In the genomic region with DNA sequence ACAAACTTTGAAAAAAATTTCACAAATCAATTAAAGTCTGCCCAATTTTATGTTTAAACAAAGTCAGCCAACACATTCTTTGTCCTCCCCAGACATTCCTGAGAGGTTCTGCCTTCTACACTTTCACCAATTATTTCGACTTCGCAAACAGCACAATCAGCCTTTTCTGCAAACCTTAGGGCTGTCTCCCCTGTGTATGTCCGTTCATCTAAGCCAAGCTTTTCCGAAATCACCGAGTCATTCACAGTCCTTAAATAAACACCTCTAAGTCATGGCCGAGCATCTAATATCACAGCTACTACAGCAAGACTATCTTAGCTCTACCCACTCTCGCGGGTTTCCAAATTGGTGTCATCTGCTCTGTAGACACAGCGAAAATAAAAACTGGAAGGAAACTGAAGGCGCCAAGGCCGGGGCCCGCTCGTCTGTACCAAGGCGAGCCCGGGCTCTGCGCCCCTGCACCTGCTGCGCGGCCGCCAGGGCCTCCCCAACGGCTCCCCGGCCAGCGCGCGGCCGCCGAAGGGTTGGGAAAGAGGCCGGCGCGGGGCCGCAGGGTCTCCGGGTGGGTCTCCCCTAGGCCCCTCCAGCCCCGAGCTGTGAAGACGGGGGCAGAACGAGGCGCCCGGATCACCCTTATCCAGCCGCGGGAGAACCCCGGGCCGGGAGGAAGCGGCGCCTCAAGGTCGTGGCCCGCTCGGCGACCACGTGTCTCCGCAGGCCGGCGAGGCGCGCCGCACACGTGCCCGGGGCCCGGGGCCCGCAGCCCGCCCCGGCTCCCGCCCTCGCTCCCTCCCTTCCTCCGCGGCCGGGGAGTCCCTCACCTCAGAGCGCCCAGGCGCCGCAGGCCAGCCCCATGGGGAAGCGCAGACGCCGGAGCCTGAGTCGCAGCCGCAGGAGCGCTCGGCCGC, we compare ENCODE assay signal across 1 cellular context.
A peak's percentile ranks its signal among the peaks of the same experiment; 100 is the strongest.
TF ChIP-seq lines count a peak whose summit lies in the region.

No MANE protein-coding gene starts in this region.

TF ChIP-seq in GM12878, 131 proteins besides CTCF, POLR2A, EP300 and RAD21 (continued from another document and continues in another):
- TF ChIP-seq, protein P1, sequence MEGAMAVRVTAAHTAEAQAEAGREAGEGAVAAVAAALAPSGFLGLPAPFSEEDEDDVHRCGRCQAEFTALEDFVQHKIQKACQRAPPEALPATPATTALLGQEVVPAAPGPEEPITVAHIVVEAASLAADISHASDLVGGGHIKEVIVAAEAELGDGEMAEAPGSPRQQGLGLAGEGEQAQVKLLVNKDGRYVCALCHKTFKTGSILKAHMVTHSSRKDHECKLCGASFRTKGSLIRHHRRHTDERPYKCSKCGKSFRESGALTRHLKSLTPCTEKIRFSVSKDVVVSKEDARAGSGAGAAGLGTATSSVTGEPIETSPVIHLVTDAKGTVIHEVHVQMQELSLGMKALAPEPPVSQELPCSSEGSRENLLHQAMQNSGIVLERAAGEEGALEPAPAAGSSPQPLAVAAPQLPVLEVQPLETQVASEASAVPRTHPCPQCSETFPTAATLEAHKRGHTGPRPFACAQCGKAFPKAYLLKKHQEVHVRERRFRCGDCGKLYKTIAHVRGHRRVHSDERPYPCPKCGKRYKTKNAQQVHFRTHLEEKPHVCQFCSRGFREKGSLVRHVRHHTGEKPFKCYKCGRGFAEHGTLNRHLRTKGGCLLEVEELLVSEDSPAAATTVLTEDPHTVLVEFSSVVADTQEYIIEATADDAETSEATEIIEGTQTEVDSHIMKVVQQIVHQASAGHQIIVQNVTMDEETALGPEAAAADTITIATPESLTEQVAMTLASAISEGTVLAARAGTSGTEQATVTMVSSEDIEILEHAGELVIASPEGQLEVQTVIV (IDR thresholded peaks at IDR 0.05; ENCODE audit: borderline replicate concordance, partially characterized antibody): no peak
- TF ChIP-seq IKZF2 (IDR thresholded peaks at IDR 0.05): no peak
- no peak for TF ChIP-seq HCFC1 (IDR thresholded peaks at IDR 0.05; ENCODE audit: low read length)
- TF ChIP-seq RFX5 (IDR thresholded peaks at IDR 0.05; ENCODE audit: low read depth, low read length): no peak
- peak; percentile 52; the same call in 1 of the 2 replicates for TF ChIP-seq POLR2AphosphoS5 (IDR thresholded peaks at IDR 0.05; ENCODE audit: low read length)
- TF ChIP-seq, protein P2, sequence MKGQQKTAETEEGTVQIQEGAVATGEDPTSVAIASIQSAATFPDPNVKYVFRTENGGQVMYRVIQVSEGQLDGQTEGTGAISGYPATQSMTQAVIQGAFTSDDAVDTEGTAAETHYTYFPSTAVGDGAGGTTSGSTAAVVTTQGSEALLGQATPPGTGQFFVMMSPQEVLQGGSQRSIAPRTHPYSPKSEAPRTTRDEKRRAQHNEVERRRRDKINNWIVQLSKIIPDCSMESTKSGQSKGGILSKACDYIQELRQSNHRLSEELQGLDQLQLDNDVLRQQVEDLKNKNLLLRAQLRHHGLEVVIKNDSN (IDR thresholded peaks at IDR 0.05; ENCODE audit: borderline replicate concordance, extremely low read length, insufficient read depth, low read depth, low read length): peak; percentile 84
- TF ChIP-seq SREBF1 (IDR thresholded peaks at IDR 0.05; ENCODE audit: low read length): no peak
- TF ChIP-seq BHLHE40 (IDR thresholded peaks at IDR 0.05; ENCODE audit: borderline replicate concordance in 1 of 2, low read depth in 2 of 2, low read length in 1 of 2): peak; percentile 94 to 99
- no peak for TF ChIP-seq ZZZ3 (IDR thresholded peaks at IDR 0.05; ENCODE audit: control insufficient read depth, insufficient read length, low read depth)
- TF ChIP-seq, protein P3, sequence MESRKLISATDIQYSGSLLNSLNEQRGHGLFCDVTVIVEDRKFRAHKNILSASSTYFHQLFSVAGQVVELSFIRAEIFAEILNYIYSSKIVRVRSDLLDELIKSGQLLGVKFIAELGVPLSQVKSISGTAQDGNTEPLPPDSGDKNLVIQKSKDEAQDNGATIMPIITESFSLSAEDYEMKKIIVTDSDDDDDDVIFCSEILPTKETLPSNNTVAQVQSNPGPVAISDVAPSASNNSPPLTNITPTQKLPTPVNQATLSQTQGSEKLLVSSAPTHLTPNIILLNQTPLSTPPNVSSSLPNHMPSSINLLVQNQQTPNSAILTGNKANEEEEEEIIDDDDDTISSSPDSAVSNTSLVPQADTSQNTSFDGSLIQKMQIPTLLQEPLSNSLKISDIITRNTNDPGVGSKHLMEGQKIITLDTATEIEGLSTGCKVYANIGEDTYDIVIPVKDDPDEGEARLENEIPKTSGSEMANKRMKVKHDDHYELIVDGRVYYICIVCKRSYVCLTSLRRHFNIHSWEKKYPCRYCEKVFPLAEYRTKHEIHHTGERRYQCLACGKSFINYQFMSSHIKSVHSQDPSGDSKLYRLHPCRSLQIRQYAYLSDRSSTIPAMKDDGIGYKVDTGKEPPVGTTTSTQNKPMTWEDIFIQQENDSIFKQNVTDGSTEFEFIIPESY (IDR thresholded peaks at IDR 0.05): no peak
- TF ChIP-seq SIN3A (IDR thresholded peaks at IDR 0.05; ENCODE audit: low read depth, low read length): peak; percentile 66; the same call in 1 of the 2 replicates
- no peak for TF ChIP-seq MEF2A (IDR thresholded peaks at IDR 0.05; ENCODE audit: insufficient read depth, low read depth, low read length)
- TF ChIP-seq SIX5 (IDR thresholded peaks at IDR 0.05; ENCODE audit: low read depth, low read length, severe bottlenecking): no peak
- peak; percentile 98 for TF ChIP-seq MXI1 (IDR thresholded peaks at IDR 0.05; ENCODE audit: low read depth, low read length)
- no peak for TF ChIP-seq WRNIP1 (IDR thresholded peaks at IDR 0.05; ENCODE audit: borderline replicate concordance, low read depth, low read length)
- TF ChIP-seq POLR2AphosphoS2 (IDR thresholded peaks at IDR 0.05; ENCODE audit: low read depth, low read length): 0 out of 2 replicates have a peak, but pooled peaks have one; percentile 45
- TF ChIP-seq BACH1 (IDR thresholded peaks at IDR 0.05; ENCODE audit: borderline replicate concordance): no peak
- TF ChIP-seq, protein P4, sequence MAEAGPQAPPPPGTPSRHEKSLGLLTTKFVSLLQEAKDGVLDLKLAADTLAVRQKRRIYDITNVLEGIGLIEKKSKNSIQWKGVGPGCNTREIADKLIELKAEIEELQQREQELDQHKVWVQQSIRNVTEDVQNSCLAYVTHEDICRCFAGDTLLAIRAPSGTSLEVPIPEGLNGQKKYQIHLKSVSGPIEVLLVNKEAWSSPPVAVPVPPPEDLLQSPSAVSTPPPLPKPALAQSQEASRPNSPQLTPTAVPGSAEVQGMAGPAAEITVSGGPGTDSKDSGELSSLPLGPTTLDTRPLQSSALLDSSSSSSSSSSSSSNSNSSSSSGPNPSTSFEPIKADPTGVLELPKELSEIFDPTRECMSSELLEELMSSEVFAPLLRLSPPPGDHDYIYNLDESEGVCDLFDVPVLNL (IDR thresholded peaks at IDR 0.05; ENCODE audit: low read depth, low read length): no peak
- TF ChIP-seq ESRRA (IDR thresholded peaks at IDR 0.05; ENCODE audit: low read length): no peak
- TF ChIP-seq, protein P5, sequence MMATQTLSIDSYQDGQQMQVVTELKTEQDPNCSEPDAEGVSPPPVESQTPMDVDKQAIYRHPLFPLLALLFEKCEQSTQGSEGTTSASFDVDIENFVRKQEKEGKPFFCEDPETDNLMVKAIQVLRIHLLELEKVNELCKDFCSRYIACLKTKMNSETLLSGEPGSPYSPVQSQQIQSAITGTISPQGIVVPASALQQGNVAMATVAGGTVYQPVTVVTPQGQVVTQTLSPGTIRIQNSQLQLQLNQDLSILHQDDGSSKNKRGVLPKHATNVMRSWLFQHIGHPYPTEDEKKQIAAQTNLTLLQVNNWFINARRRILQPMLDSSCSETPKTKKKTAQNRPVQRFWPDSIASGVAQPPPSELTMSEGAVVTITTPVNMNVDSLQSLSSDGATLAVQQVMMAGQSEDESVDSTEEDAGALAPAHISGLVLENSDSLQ (IDR thresholded peaks at IDR 0.05): no peak
- no peak for TF ChIP-seq CBX3 (IDR thresholded peaks at IDR 0.05; ENCODE audit: borderline replicate concordance, low read depth)
- no peak for TF ChIP-seq SREBF2 (IDR thresholded peaks at IDR 0.05; ENCODE audit: low read length)
- no peak for TF ChIP-seq YBX1 (IDR thresholded peaks at IDR 0.05)
- TF ChIP-seq KAT2A (conservative IDR thresholded peaks at IDR 0.05; ENCODE audit: control insufficient read depth, low read depth, low read length): no peak
- TF ChIP-seq RUNX3 (IDR thresholded peaks at IDR 0.05; ENCODE audit: low read length): no peak; the same call in 1 of the 2 replicates
- TF ChIP-seq HDAC2 (IDR thresholded peaks at IDR 0.05): no peak
- TF ChIP-seq NFIC (IDR thresholded peaks at IDR 0.05; ENCODE audit: low read depth, low read length): no peak
- peak; percentile 30; the same call in 1 of the 3 replicates for TF ChIP-seq POU2F2 (IDR thresholded peaks at IDR 0.05; ENCODE audit: borderline replicate concordance, low read depth, low read length)
- 0 out of 2 replicates have a peak, but pooled peaks have one; percentile 61 for TF ChIP-seq ZNF207 (IDR thresholded peaks at IDR 0.05; ENCODE audit: borderline replicate concordance)
- TF ChIP-seq, protein P6, sequence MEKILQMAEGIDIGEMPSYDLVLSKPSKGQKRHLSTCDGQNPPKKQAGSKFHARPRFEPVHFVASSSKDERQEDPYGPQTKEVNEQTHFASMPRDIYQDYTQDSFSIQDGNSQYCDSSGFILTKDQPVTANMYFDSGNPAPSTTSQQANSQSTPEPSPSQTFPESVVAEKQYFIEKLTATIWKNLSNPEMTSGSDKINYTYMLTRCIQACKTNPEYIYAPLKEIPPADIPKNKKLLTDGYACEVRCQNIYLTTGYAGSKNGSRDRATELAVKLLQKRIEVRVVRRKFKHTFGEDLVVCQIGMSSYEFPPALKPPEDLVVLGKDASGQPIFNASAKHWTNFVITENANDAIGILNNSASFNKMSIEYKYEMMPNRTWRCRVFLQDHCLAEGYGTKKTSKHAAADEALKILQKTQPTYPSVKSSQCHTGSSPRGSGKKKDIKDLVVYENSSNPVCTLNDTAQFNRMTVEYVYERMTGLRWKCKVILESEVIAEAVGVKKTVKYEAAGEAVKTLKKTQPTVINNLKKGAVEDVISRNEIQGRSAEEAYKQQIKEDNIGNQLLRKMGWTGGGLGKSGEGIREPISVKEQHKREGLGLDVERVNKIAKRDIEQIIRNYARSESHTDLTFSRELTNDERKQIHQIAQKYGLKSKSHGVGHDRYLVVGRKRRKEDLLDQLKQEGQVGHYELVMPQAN (conservative IDR thresholded peaks at IDR 0.05): peak; percentile 97; the same call in 1 of the 2 replicates
- no peak for TF ChIP-seq ASH2L (IDR thresholded peaks at IDR 0.05; ENCODE audit: borderline replicate concordance, low read depth)
- peak; percentile 97 for TF ChIP-seq NR2F1 (conservative IDR thresholded peaks at IDR 0.05)
- TF ChIP-seq, protein P7, sequence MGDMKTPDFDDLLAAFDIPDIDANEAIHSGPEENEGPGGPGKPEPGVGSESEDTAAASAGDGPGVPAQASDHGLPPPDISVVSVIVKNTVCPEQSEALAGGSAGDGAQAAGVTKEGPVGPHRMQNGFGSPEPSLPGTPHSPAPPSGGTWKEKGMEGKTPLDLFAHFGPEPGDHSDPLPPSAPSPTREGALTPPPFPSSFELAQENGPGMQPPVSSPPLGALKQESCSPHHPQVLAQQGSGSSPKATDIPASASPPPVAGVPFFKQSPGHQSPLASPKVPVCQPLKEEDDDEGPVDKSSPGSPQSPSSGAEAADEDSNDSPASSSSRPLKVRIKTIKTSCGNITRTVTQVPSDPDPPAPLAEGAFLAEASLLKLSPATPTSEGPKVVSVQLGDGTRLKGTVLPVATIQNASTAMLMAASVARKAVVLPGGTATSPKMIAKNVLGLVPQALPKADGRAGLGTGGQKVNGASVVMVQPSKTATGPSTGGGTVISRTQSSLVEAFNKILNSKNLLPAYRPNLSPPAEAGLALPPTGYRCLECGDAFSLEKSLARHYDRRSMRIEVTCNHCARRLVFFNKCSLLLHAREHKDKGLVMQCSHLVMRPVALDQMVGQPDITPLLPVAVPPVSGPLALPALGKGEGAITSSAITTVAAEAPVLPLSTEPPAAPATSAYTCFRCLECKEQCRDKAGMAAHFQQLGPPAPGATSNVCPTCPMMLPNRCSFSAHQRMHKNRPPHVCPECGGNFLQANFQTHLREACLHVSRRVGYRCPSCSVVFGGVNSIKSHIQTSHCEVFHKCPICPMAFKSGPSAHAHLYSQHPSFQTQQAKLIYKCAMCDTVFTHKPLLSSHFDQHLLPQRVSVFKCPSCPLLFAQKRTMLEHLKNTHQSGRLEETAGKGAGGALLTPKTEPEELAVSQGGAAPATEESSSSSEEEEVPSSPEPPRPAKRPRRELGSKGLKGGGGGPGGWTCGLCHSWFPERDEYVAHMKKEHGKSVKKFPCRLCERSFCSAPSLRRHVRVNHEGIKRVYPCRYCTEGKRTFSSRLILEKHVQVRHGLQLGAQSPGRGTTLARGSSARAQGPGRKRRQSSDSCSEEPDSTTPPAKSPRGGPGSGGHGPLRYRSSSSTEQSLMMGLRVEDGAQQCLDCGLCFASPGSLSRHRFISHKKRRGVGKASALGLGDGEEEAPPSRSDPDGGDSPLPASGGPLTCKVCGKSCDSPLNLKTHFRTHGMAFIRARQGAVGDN (IDR thresholded peaks at IDR 0.05): peak; percentile 98
- peak; percentile 70 for TF ChIP-seq KLF5 (IDR thresholded peaks at IDR 0.05; ENCODE audit: partially characterized antibody)
- no peak for TF ChIP-seq EGR1 (IDR thresholded peaks at IDR 0.05; ENCODE audit: borderline replicate concordance in 1 of 2, low read depth in 2 of 2, low read length in 2 of 2)
- no peak for TF ChIP-seq KDM1A (IDR thresholded peaks at IDR 0.05; ENCODE audit: borderline replicate concordance)
- TF ChIP-seq EED (IDR thresholded peaks at IDR 0.05; ENCODE audit: low read depth): no peak; the same call in 1 of the 2 replicates
- no peak for TF ChIP-seq TAF1 (IDR thresholded peaks at IDR 0.05; ENCODE audit: borderline replicate concordance, low read depth, low read length)
- no peak for TF ChIP-seq ZNF622 (IDR thresholded peaks at IDR 0.05)
- peak; percentile 34; the same call in 1 of the 2 replicates for TF ChIP-seq SPI1 (IDR thresholded peaks at IDR 0.05; ENCODE audit: borderline replicate concordance, insufficient read depth, low read depth, low read length)
- TF ChIP-seq TCF12 (IDR thresholded peaks at IDR 0.05; ENCODE audit: low read depth, low read length): no peak
- TF ChIP-seq, protein P8, sequence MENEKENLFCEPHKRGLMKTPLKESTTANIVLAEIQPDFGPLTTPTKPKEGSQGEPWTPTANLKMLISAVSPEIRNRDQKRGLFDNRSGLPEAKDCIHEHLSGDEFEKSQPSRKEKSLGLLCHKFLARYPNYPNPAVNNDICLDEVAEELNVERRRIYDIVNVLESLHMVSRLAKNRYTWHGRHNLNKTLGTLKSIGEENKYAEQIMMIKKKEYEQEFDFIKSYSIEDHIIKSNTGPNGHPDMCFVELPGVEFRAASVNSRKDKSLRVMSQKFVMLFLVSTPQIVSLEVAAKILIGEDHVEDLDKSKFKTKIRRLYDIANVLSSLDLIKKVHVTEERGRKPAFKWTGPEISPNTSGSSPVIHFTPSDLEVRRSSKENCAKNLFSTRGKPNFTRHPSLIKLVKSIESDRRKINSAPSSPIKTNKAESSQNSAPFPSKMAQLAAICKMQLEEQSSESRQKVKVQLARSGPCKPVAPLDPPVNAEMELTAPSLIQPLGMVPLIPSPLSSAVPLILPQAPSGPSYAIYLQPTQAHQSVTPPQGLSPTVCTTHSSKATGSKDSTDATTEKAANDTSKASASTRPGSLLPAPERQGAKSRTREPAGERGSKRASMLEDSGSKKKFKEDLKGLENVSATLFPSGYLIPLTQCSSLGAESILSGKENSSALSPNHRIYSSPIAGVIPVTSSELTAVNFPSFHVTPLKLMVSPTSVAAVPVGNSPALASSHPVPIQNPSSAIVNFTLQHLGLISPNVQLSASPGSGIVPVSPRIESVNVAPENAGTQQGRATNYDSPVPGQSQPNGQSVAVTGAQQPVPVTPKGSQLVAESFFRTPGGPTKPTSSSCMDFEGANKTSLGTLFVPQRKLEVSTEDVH (IDR thresholded peaks at IDR 0.05; ENCODE audit: low read depth, partially characterized antibody): no peak
